ENCODE assay signal across 8 cellular contexts in genomic region chr16:89489731-89490385, GRCh38. TPM values are rescaled to one million over a fixed set of nuclear protein-coding genes. Genes with fewer than 3 reads are reported as not detected.
A peak's percentile ranks its signal among the peaks of the same experiment; 100 is the strongest.
DNase-seq lines count a peak whose midpoint lies in the region; ATAC-seq and TF ChIP-seq lines count a peak whose summit lies in the region.

No MANE protein-coding gene starts in this region.

- ATAC-seq in HG03139 (IDR thresholded peaks at IDR 0.05; ENCODE audit: unreplicated experiment) = no peak

- peak overlapping the region; percentile 67 to 97 (median 75) for H3K4me3 ChIP-seq in Peyer's patch
- H3K4me3 ChIP-seq in esophagus muscularis mucosa = peak overlapping the region; percentile 75 to 98 (median 86)
- peak overlapping the region; percentile 94 for H3K4me3 ChIP-seq in trophoblast cell (ENCODE audit: low read depth, low read length)

- H3K27me3 ChIP-seq in Peyer's patch (no peaks in the 10 kb centered on the region), esophagus muscularis mucosa (no peaks in the 10 kb centered on the region), trophoblast cell (ENCODE audit: insufficient read depth, low read length) (no peaks in the 10 kb centered on the region)

- H3K23ac ChIP-seq in trophoblast cell (ENCODE audit: low read length) = no peak overlapping the region

- in situ Hi-C loops in GM13977 (cut with MboI; ENCODE audit: low pct_unique_long_range_greater_than_20kb, low sequenced_read_pairs, unreplicated experiment) = no loop called here

- H3K79me2 ChIP-seq in trophoblast cell (ENCODE audit: control insufficient read depth, insufficient read depth, low read length, poor library complexity) = peaks cover 21% of the 10 kb centered on the region

- H2BK5ac ChIP-seq in trophoblast cell (ENCODE audit: low read depth, low read length, poor library complexity) = peak overlapping the region; percentile 86

- peak overlapping the region; percentile 70 for H3K14ac ChIP-seq in trophoblast cell (ENCODE audit: low read length)

- H3K79me1 ChIP-seq in trophoblast cell (ENCODE audit: low read length) = peaks cover 6% of the 10 kb centered on the region

- WGBS in esophagus muscularis mucosa = no CpG with 5 or more reads among the region's 94 CpGs
- WGBS in trophoblast cell (ENCODE audit: extremely low coverage, insufficient coverage, insufficient read length) = no CpG with 5 or more reads among the region's 94 CpGs

- H3K9ac ChIP-seq in ES-I3 (ENCODE audit: low read depth, low read length) = peak overlapping the region; percentile 92
- peak overlapping the region; percentile 94 for H3K9ac ChIP-seq in trophoblast cell (ENCODE audit: low read length)

- H3K27ac ChIP-seq in Peyer's patch = peak overlapping the region; percentile 97 to 100 (median 98)
- H3K27ac ChIP-seq in esophagus muscularis mucosa (replicated peaks in 1 of 4) = peak overlapping the region; percentile 98 to 100 (median 99)
- H3K27ac ChIP-seq in trophoblast cell (ENCODE audit: low read depth, low read length) = peak overlapping the region; percentile 71

- peak overlapping the region; percentile 78 for H3K4me2 ChIP-seq in trophoblast cell (ENCODE audit: low read length)

- H2BK12ac ChIP-seq in trophoblast cell (ENCODE audit: low read length) = no peak overlapping the region

- intact Hi-C loops in esophagus muscularis mucosa (cut with DNase I) = loop anchor here (5.0 kb wide), 2 partner anchors 43 to 158 kb away; no protein-coding TSS in a partner anchor

- TF ChIP-seq CTCF in Peyer's patch (IDR thresholded peaks at IDR 0.05) = no peak
- TF ChIP-seq CTCF in esophagus muscularis mucosa (IDR thresholded peaks at IDR 0.05) = peak in 1 of 3 experiments; percentile 2
- no peak for TF ChIP-seq CTCF in GM13977 (IDR thresholded peaks at IDR 0.05; ENCODE audit: extremely low read depth, insufficient read depth, missing control alignments)

- TF ChIP-seq EP300 in esophagus muscularis mucosa (IDR thresholded peaks at IDR 0.05) = no peak

- H4K91ac ChIP-seq in trophoblast cell (ENCODE audit: low read depth, low read length) = peak overlapping the region; percentile 86

- no peak overlapping the region for H2AFZ ChIP-seq in trophoblast cell (ENCODE audit: insufficient read depth, low read length, poor library complexity)

- peak overlapping the region; percentile 74 for H3K18ac ChIP-seq in trophoblast cell (ENCODE audit: low read length)

- H2AK5ac ChIP-seq in trophoblast cell (ENCODE audit: low read length) = no peak overlapping the region

- H2BK120ac ChIP-seq in trophoblast cell (ENCODE audit: insufficient read depth, low read length, poor library complexity) = no peak overlapping the region

- peak overlapping the region; percentile 87 for H4K12ac ChIP-seq in trophoblast cell (ENCODE audit: low read depth, low read length)

- TF ChIP-seq POLR2A in Peyer's patch (IDR thresholded peaks at IDR 0.05) = no peak
- no peak for TF ChIP-seq POLR2A in esophagus muscularis mucosa (IDR thresholded peaks at IDR 0.05; ENCODE audit: low read depth)

- peak overlapping the region; percentile 76 for H4K8ac ChIP-seq in trophoblast cell (ENCODE audit: low read depth, low read length)

- peak overlapping the region; percentile 87 for H3K4ac ChIP-seq in trophoblast cell (ENCODE audit: low read depth, low read length)

- DNase-seq in Peyer's patch (no peak), esophagus muscularis mucosa (ENCODE audit: extremely low spot score) (no peak), trophoblast cell (no peak), iPS-NIHi7 (ENCODE audit: extremely low spot score) (no peak), GM13977 (ENCODE audit: low spot score) (no peak), dedifferentiated amniotic fluid mesenchymal stem cell (ENCODE audit: extremely low spot score) (no peak)

- H3K36me3 ChIP-seq in ES-I3 (ENCODE audit: insufficient read depth, low read length) = no peaks in the 10 kb centered on the region
- H3K36me3 ChIP-seq in Peyer's patch = no peaks in the 10 kb centered on the region
- H3K36me3 ChIP-seq in esophagus muscularis mucosa = peaks cover 0 to 7% (median 0%) of the 10 kb centered on the region in 4 donors
- peaks cover 0 to 2% of the 10 kb centered on the region in 2 experiments for H3K36me3 ChIP-seq in trophoblast cell (ENCODE audit: control insufficient read depth in 1 of 2, insufficient read depth in 2 of 2, low read length in 2 of 2)

- H3K4me1 ChIP-seq in ES-I3 (ENCODE audit: insufficient read depth, low read length) (peaks cover 32% of the 10 kb centered on the region), Peyer's patch (peaks cover 3 to 49% (median 26%) of the 10 kb centered on the region in 4 donors), esophagus muscularis mucosa (peaks cover 50 to 62% (median 58%) of the 10 kb centered on the region in 4 donors), trophoblast cell (ENCODE audit: control insufficient read depth in 1 of 2, insufficient read depth in 2 of 2, low read length in 2 of 2) (peaks cover 10 to 16% of the 10 kb centered on the region in 2 experiments)

- H3K9me3 ChIP-seq in ES-I3 (ENCODE audit: control insufficient read depth, insufficient read depth, low read length) = no peaks in the 10 kb centered on the region
- no peaks in the 10 kb centered on the region for H3K9me3 ChIP-seq in Peyer's patch
- H3K9me3 ChIP-seq in esophagus muscularis mucosa = no peaks in the 10 kb centered on the region
- no peaks in the 10 kb centered on the region for H3K9me3 ChIP-seq in trophoblast cell (ENCODE audit: insufficient read depth, low read depth, low read length)

RNA-seq across cellular contexts. Expression of gene ANKRD11, which starts 0.5 kb away (rescaled TPM):
- total RNA-seq in Peyer's patch (100 to 1,000 TPM; 177 to 227 (median 211) TPM), esophagus muscularis mucosa (100 to 1,000 TPM in 3 of 4 donors, 10 to 100 TPM in 1; 60.8 to 119 (median 105) TPM)
- polyA plus RNA-seq in trophoblast cell (2013) = 101 and 102 TPM in 2 replicates

RNA-seq across cellular contexts. Expression of gene SPG7, which starts 18.3 kb away (rescaled TPM):
- total RNA-seq in Peyer's patch (100 to 1,000 TPM; 242 to 461 (median 378) TPM), esophagus muscularis mucosa (10 to 100 TPM; 58.8 to 94.3 (median 83.3) TPM)
- polyA plus RNA-seq in trophoblast cell (2013) = 43.6 and 45.1 TPM in 2 replicates
